In genomic region chr4:85932371-85933305, GRCh38 we compare ENCODE assay signal across 11 cellular contexts.
A peak's percentile ranks its signal among the peaks of the same experiment; 100 is the strongest.
DNase-seq lines count a peak whose midpoint lies in the region; ATAC-seq and TF ChIP-seq lines count a peak whose summit lies in the region.
"Had no signal": no experiment of that assay in that cellular context is flagged by ENCODE, and none has a peak within 500 bp of the region (broad histone marks: within the 10 kb centered on the region; RNA-seq: fewer than 3 reads in every experiment).

No MANE protein-coding gene starts in this region.

- no peak overlapping the region for H4K8ac ChIP-seq in trophoblast cell (ENCODE audit: low read depth, low read length)

- H4K12ac ChIP-seq in trophoblast cell (ENCODE audit: low read depth, low read length), result no peak overlapping the region

- H4K91ac ChIP-seq in trophoblast cell (ENCODE audit: low read depth, low read length), result no peak overlapping the region

- H3K23ac ChIP-seq in trophoblast cell (ENCODE audit: low read length), result no peak overlapping the region

- H3K4me3 ChIP-seq in left ventricle myocardium inferior (peak overlapping the region; percentile 43), trophoblast cell (ENCODE audit: low read depth, low read length) (no peak overlapping the region)

- DNase-seq in DMS79 (lab: John Stamatoyannopoulos, UW) (peak; percentile 56), left ventricle myocardium inferior (no peak), trophoblast cell (peak in 1 of 2 donors; percentile 47), epidermal melanocyte (ENCODE audit: insufficient read length, low spot score) (no peak), T-helper 2 cell (no peak)
- DNase-seq: naive thymus-derived CD4-positive, alpha-beta T cell; NCI-H524; stimulated activated CD4-positive, alpha-beta T cell treated with anti-CD3 and anti-CD28 coated beads, Interleukin-2, amount 100 ng/mL, for 48 hours had no signal

- no peak overlapping the region for H3K4me3 Mint-ChIP-seq in stimulated activated memory B cell treated with anti-CD40 and anti-IgM and Interleukin-4, amounts not matched to agents 10 μg/mL and 1 μg/mL and 100 μg/mL, for 72 hours
- H3K4me3 Mint-ChIP-seq: naive thymus-derived CD4-positive, alpha-beta T cell had no signal

- H3K27ac Mint-ChIP-seq in stimulated activated memory B cell treated with anti-CD40 and anti-IgM and Interleukin-4, amounts not matched to agents 10 μg/mL and 1 μg/mL and 100 μg/mL, for 72 hours, result no peak overlapping the region
- H3K27ac Mint-ChIP-seq: naive thymus-derived CD4-positive, alpha-beta T cell had no signal

- H3K4me1 ChIP-seq in left ventricle myocardium inferior, result peaks cover 52% of the 10 kb centered on the region
- H3K4me1 ChIP-seq in trophoblast cell (ENCODE audit: control insufficient read depth in 1 of 2, insufficient read depth in 2 of 2, low read length in 2 of 2), result peaks cover 6 to 8% of the 10 kb centered on the region in 2 experiments

- peaks cover 14% of the 10 kb centered on the region for H3K36me3 Mint-ChIP-seq in stimulated activated memory B cell treated with anti-CD40 and anti-IgM and Interleukin-4, amounts not matched to agents 10 μg/mL and 1 μg/mL and 100 μg/mL, for 72 hours
- H3K36me3 Mint-ChIP-seq: naive thymus-derived CD4-positive, alpha-beta T cell had no signal

- H2AK5ac ChIP-seq in trophoblast cell (ENCODE audit: low read length), result no peak overlapping the region

- no peak overlapping the region for H2BK12ac ChIP-seq in trophoblast cell (ENCODE audit: low read length)

- no CpG with 5 or more reads among the region's 19 CpGs for whole genome bisulfite sequencing in trophoblast cell (ENCODE audit: extremely low coverage, insufficient coverage, insufficient read length)

- H3K79me1 ChIP-seq in trophoblast cell (ENCODE audit: low read length), result peaks cover 2% of the 10 kb centered on the region

- H2BK5ac ChIP-seq in trophoblast cell (ENCODE audit: low read depth, low read length, poor library complexity), result no peak overlapping the region

- H3K4ac ChIP-seq in trophoblast cell (ENCODE audit: low read depth, low read length), result no peak overlapping the region

- H2AFZ ChIP-seq in trophoblast cell (ENCODE audit: insufficient read depth, low read length, poor library complexity), result no peak overlapping the region

- no peaks in the 10 kb centered on the region for H3K79me2 ChIP-seq in trophoblast cell (ENCODE audit: control insufficient read depth, insufficient read depth, low read length, poor library complexity)

- TF ChIP-seq CTCF in VCaP (conservative IDR thresholded peaks at IDR 0.05) (no peak), left ventricle myocardium inferior (IDR thresholded peaks at IDR 0.05; ENCODE audit: borderline replicate concordance) (no peak)

- H3K9me3 Mint-ChIP-seq in stimulated activated memory B cell treated with anti-CD40 and anti-IgM and Interleukin-4, amounts not matched to agents 10 μg/mL and 1 μg/mL and 100 μg/mL, for 72 hours, result no peaks in the 10 kb centered on the region

- no peaks in the 10 kb centered on the region for H3K36me3 ChIP-seq in left ventricle myocardium inferior
- no peaks in the 10 kb centered on the region for H3K36me3 ChIP-seq in trophoblast cell (ENCODE audit: control insufficient read depth in 1 of 2, insufficient read depth in 2 of 2, low read length in 2 of 2)

- peak overlapping the region; percentile 89 for H3K27ac ChIP-seq in VCaP
- peak overlapping the region; percentile 31 for H3K27ac ChIP-seq in left ventricle myocardium inferior (replicated peaks)
- H3K27ac ChIP-seq in trophoblast cell (ENCODE audit: low read depth, low read length), result peak overlapping the region; percentile 4

- intact Hi-C loops in left ventricle myocardium inferior (cut with micrococcal nuclease), result no loop called here

- no peak overlapping the region for H3K9ac ChIP-seq in trophoblast cell (ENCODE audit: low read length)

- ATAC-seq in HG03039 (IDR thresholded peaks at IDR 0.05; ENCODE audit: unreplicated experiment), result no peak
- ATAC-seq in stimulated activated memory B cell treated with anti-CD40 and anti-IgM and Interleukin-4, amounts not matched to agents 10 μg/mL and 1 μg/mL and 100 μg/mL, for 72 hours, result no peak
- ATAC-seq: naive thymus-derived CD4-positive, alpha-beta T cell had no signal

- H3K14ac ChIP-seq in trophoblast cell (ENCODE audit: low read length), result no peak overlapping the region

- peaks cover 30% of the 10 kb centered on the region for H3K4me1 Mint-ChIP-seq in stimulated activated memory B cell treated with anti-CD40 and anti-IgM and Interleukin-4, amounts not matched to agents 10 μg/mL and 1 μg/mL and 100 μg/mL, for 72 hours

- H3K9me3 ChIP-seq in left ventricle myocardium inferior (replicated peaks) (no peaks in the 10 kb centered on the region), trophoblast cell (ENCODE audit: insufficient read depth, low read depth, low read length) (no peaks in the 10 kb centered on the region)

- H3K4me2 ChIP-seq in trophoblast cell (ENCODE audit: low read length), result no peak overlapping the region

- H3K27me3 ChIP-seq in left ventricle myocardium inferior (ENCODE audit: low read depth), result no peaks in the 10 kb centered on the region
- no peaks in the 10 kb centered on the region for H3K27me3 ChIP-seq in trophoblast cell (ENCODE audit: insufficient read depth, low read length)

- no peaks in the 10 kb centered on the region for H3K27me3 Mint-ChIP-seq in stimulated activated memory B cell treated with anti-CD40 and anti-IgM and Interleukin-4, amounts not matched to agents 10 μg/mL and 1 μg/mL and 100 μg/mL, for 72 hours

- H3K18ac ChIP-seq in trophoblast cell (ENCODE audit: low read length), result no peak overlapping the region

- H2BK120ac ChIP-seq in trophoblast cell (ENCODE audit: insufficient read depth, low read length, poor library complexity), result no peak overlapping the region

Comparison
In these comparisons a context has a peak if more than half of its experiments do, and no peak if none do; other contexts are left out.
1. H3K27ac ChIP-seq: peak in every context shown above with its lines; median percentile 89 in VCaP; 31 in left ventricle myocardium inferior; 4 in trophoblast cell.